Comparison of ENCODE assay signal across 8 cellular contexts in genomic region chr7:56074371-56074791, GRCh38. TPM values are rescaled to one million over a fixed set of nuclear protein-coding genes. Genes with fewer than 3 reads are reported as not detected.
DNase-seq lines count a peak whose midpoint lies in the region; ATAC-seq, FAIRE-seq and TF ChIP-seq lines count a peak whose summit lies in the region.

No MANE protein-coding gene starts in this region.

- BruUV-seq in mammary epithelial cell (replicated peaks; lab: Mats Ljungman, UMichigan) = no TSS peak

- CTCF ChIA-PET in mammary epithelial cell (lab: Charles Lee; ENCODE audit: low non-redundant PET) = no interaction called here

- ATAC-seq in GM18868 (IDR thresholded peaks at IDR 0.05; ENCODE audit: unreplicated experiment) (peak; percentile 96), HG03064 (IDR thresholded peaks at IDR 0.05; ENCODE audit: low read depth, unreplicated experiment) (peak; percentile 82)

- no peaks in the 10 kb centered on the region for H4K20me1 ChIP-seq in mammary epithelial cell (ENCODE audit: insufficient read depth, low read length)

- H3K4me3 ChIP-seq in WI38 (ENCODE audit: low read depth, low read length) (no peak overlapping the region), mammary epithelial cell (replicated peaks in 1 of 3; ENCODE audit: insufficient read depth in 1 of 3, low read depth in 2 of 3, low read length in 3 of 3) (no peak overlapping the region), kidney (ENCODE audit: low read length in 2 of 2) (no peak overlapping the region)

- H3K36me3 ChIP-seq in mammary epithelial cell (ENCODE audit: insufficient read depth, low read length) (peaks cover 23% of the 10 kb centered on the region), kidney (ENCODE audit: control insufficient read depth in 1 of 2, insufficient read depth in 2 of 2, low read length in 2 of 2) (peaks cover 5 to 9% of the 10 kb centered on the region in 2 donors)

- H3K4me1 ChIP-seq in mammary epithelial cell (ENCODE audit: insufficient read depth, low read length) (peaks cover 3% of the 10 kb centered on the region), kidney (ENCODE audit: control insufficient read depth in 1 of 2, insufficient read depth in 1 of 2, low read depth in 1 of 2, low read length in 2 of 2) (peaks cover 0 to 3% of the 10 kb centered on the region in 2 donors)

- H3K27me3 ChIP-seq in mammary epithelial cell (ENCODE audit: insufficient read depth, low read length) = no peaks in the 10 kb centered on the region

- dilution Hi-C loops in mammary epithelial cell (cut with HindIII; ENCODE audit: low sequenced_read_pairs) = no loop called here

- H3K9ac ChIP-seq in mammary epithelial cell (ENCODE audit: insufficient read depth, low read length) (no peak overlapping the region), kidney (ENCODE audit: low read length in 2 of 2) (peak overlapping the region in 1 of 2 donors; percentile 58)

- peak overlapping the region; percentile 4 for H2AFZ ChIP-seq in mammary epithelial cell (ENCODE audit: low read depth, low read length)

- no peaks in the 10 kb centered on the region for H3K79me2 ChIP-seq in mammary epithelial cell (ENCODE audit: insufficient read depth, low read length)

- peak; percentile 56 for FAIRE-seq in kidney (lab: Jason Lieb, UNC)

- DNase-seq in AG09319 (ENCODE audit: extremely low read depth, low read depth) = peak; percentile 52
- DNase-seq in NCI-H2196 (lab: John Stamatoyannopoulos, UW; ENCODE audit: unreplicated experiment) = peak; percentile 95
- peak; percentile 74 for DNase-seq in mammary epithelial cell
- peak; percentile 93 for DNase-seq in kidney
- peak; percentile 69 to 74 for DNase-seq in stimulated activated CD4-positive, alpha-beta T cell treated with anti-CD3 and anti-CD28 coated beads, Interleukin-2, amount 100 ng/mL, for 24 hours

- H3K9me3 ChIP-seq in mammary epithelial cell (replicated peaks; ENCODE audit: insufficient read depth, low read length) (no peaks in the 10 kb centered on the region), kidney (ENCODE audit: control insufficient read depth in 1 of 2, low read length in 2 of 2) (no peaks in the 10 kb centered on the region)

- WGBS in mammary epithelial cell (ENCODE audit: low coverage, missing lambda C conversion rate) = 11% methylated on average over 11 of the region's 19 CpGs

- no peak overlapping the region for H3K4me2 ChIP-seq in mammary epithelial cell (ENCODE audit: insufficient read depth, low read depth, low read length)

- in situ Hi-C loops in mammary epithelial cell (cut with MboI; ENCODE audit: low sequenced_read_pairs in 2 of 2) = no loop called here

- intact Hi-C loops in mammary epithelial cell (cut with micrococcal nuclease) = loop anchor here (1.0 to 5.0 kb wide), 4 partner anchors 69 to 792 kb away; no protein-coding TSS in a partner anchor
- intact Hi-C loops in kidney (cut with DNase I) = no loop called here

- TF ChIP-seq CTCF in AG09319 (IDR thresholded peaks at IDR 0.05; ENCODE audit: low read depth, low read length) (peak; percentile 96), WI38 (IDR thresholded peaks at IDR 0.05; ENCODE audit: low read depth, low read length) (peak; percentile 91), mammary epithelial cell (conservative IDR thresholded peaks at IDR 0.05 in 1 of 2, IDR thresholded peaks at IDR 0.05 in 1 of 2; ENCODE audit: extremely low read depth in 1 of 2, insufficient read depth in 1 of 2, low read depth in 1 of 2, low read length in 2 of 2) (peak; percentile 84 to 94), kidney (IDR thresholded peaks at IDR 0.05; ENCODE audit: borderline replicate concordance, extremely low read depth, insufficient read depth) (peak; percentile 93)

- H3K27ac ChIP-seq in mammary epithelial cell (ENCODE audit: insufficient read depth, low read depth, low read length) (no peak overlapping the region), kidney (ENCODE audit: low read depth in 2 of 2, low read length in 2 of 2) (no peak overlapping the region)

RNA-seq across cellular contexts. Expression of gene SUMF2, which starts 10.3 kb away (rescaled TPM):
- total RNA-seq in mammary epithelial cell = 100 to 1,000 TPM; 128 to 215 TPM
- 101 TPM for polyA plus RNA-seq in mammary epithelial cell
- polyA minus RNA-seq in mammary epithelial cell = 122 TPM
- 202 TPM for total RNA-seq in kidney
- 175 TPM for polyA plus RNA-seq in kidney (ENCODE audit: insufficient read depth, low read depth, low replicate concordance)

RNA-seq across cellular contexts. Expression of gene PHKG1, which starts 18.4 kb away (rescaled TPM):
- total RNA-seq in mammary epithelial cell = under 1 TPM; 0.28 to 0.33 TPM
- polyA plus RNA-seq in mammary epithelial cell = 0.37 TPM
- 4.6 TPM for polyA minus RNA-seq in mammary epithelial cell
- 0.91 TPM for total RNA-seq in kidney
- not detected for polyA plus RNA-seq in kidney (ENCODE audit: insufficient read depth, low read depth, low replicate concordance)

RNA-seq across cellular contexts. Expression of gene CCT6A, which starts 22.8 kb away (rescaled TPM):
- total RNA-seq in mammary epithelial cell = 100 to 1,000 TPM; 126 to 169 TPM
- polyA plus RNA-seq in mammary epithelial cell = 255 TPM
- polyA minus RNA-seq in mammary epithelial cell = 110 TPM
- total RNA-seq in kidney = 92.8 TPM
- polyA plus RNA-seq in kidney (ENCODE audit: insufficient read depth, low read depth, low replicate concordance) = 124 TPM

RNA-seq across cellular contexts. Expression of gene PSPH, which starts 23.1 kb away (rescaled TPM):
- 100 to 1,000 TPM in 1 of 2 donors, 10 to 100 TPM in 1; 54.7 to 191 TPM for total RNA-seq in mammary epithelial cell
- polyA plus RNA-seq in mammary epithelial cell = 37.3 TPM
- polyA minus RNA-seq in mammary epithelial cell = 52.7 TPM
- total RNA-seq in kidney = 9.0 TPM
- polyA plus RNA-seq in kidney (ENCODE audit: insufficient read depth, low read depth, low replicate concordance) = 17.8 TPM

RNA-seq across cellular contexts. Expression of gene CHCHD2, which starts 31.9 kb away (rescaled TPM):
- 100 to 1,000 TPM; 197 to 352 TPM for total RNA-seq in mammary epithelial cell
- 417 TPM for polyA plus RNA-seq in mammary epithelial cell
- 87.3 TPM for polyA minus RNA-seq in mammary epithelial cell
- 261 TPM for total RNA-seq in kidney
- 763 TPM for polyA plus RNA-seq in kidney (ENCODE audit: insufficient read depth, low read depth, low replicate concordance)
